Comparison of ENCODE assay signal across 17 cellular contexts in genomic region chr7:132764762-132765161, GRCh38.
DNase-seq lines count a peak whose midpoint lies in the region; TF ChIP-seq lines count a peak whose summit lies in the region.
"Had no signal": no experiment of that assay in that cellular context is flagged by ENCODE, and none has a peak within 500 bp of the region (broad histone marks: within the 10 kb centered on the region; RNA-seq: fewer than 3 reads in every experiment).

No MANE protein-coding gene starts in this region.

- H3K4me1 ChIP-seq in breast epithelium, result no peaks in the 10 kb centered on the region
- no peaks in the 10 kb centered on the region for H3K4me1 ChIP-seq in ascending aorta
- H3K4me1 ChIP-seq: HAP-1 had no signal

- no peaks in the 10 kb centered on the region for H3K27me3 ChIP-seq in breast epithelium
- H3K27me3 ChIP-seq in ascending aorta, result no peaks in the 10 kb centered on the region

- no peak for TF ChIP-seq POLR2A in breast epithelium (IDR thresholded peaks at IDR 0.05)

- H3K4me1 Mint-ChIP-seq in MCF 10A (ENCODE audit: insufficient read depth, unreplicated experiment), result no peaks in the 10 kb centered on the region

- peak; percentile 44 for DNase-seq in MCF 10A (ENCODE audit: unreplicated experiment)
- no peak for DNase-seq in breast epithelium (ENCODE audit: low spot score in 2 of 2)
- peak; percentile 82 for DNase-seq in M059J (ENCODE audit: low read depth)
- peak; percentile 37 for DNase-seq in RPMI8226
- DNase-seq in myocyte (ENCODE audit: low read depth), result peak; percentile 11
- no peak for DNase-seq in ascending aorta (ENCODE audit: low spot score in 2 of 2)
- DNase-seq in hippocampal formation (lab: John Stamatoyannopoulos, UW), result no peak
- DNase-seq in T1000 (lab: John Stamatoyannopoulos, UW), result no peak
- DNase-seq: 8988T; C1 segment of cervical spinal cord; Calu3; CD4-positive, alpha-beta memory T cell; COR-L47; DMS79 treated with DMSO at 0.1 percent for 48 hours; GOT3 had no signal

- intact Hi-C loops in MCF 10A (cut with micrococcal nuclease), result no loop called here
- intact Hi-C loops in breast epithelium (cut with DNase I; ENCODE audit: low total_unique reads), result no loop called here
- intact Hi-C loops in ascending aorta (cut with DNase I), result no loop called here

- no peak overlapping the region for H3K4me3 Mint-ChIP-seq in MCF 10A (ENCODE audit: unreplicated experiment)
- H3K4me3 Mint-ChIP-seq: CD4-positive, alpha-beta memory T cell; HFFc6 had no signal

- H3K36me3 ChIP-seq in breast epithelium, result no peaks in the 10 kb centered on the region
- no peaks in the 10 kb centered on the region for H3K36me3 ChIP-seq in ascending aorta
- H3K36me3 ChIP-seq: HAP-1 had no signal

- CTCF ChIA-PET in MCF 10A (lab: Yijun Ruan, JAX), result no interaction called here

- H3K27ac Mint-ChIP-seq in MCF 10A (ENCODE audit: low read depth, unreplicated experiment), result no peak overlapping the region
- H3K27ac Mint-ChIP-seq: CD4-positive, alpha-beta memory T cell; HFFc6 had no signal

- peaks cover 5% of the 10 kb centered on the region for H3K9me3 Mint-ChIP-seq in MCF 10A (ENCODE audit: unreplicated experiment)

- no TSS peak for BruUV-seq in MCF 10A (replicated peaks; lab: Mats Ljungman, UMichigan)

- no peak overlapping the region for H3K4me3 ChIP-seq in breast epithelium
- no peak overlapping the region for H3K4me3 ChIP-seq in ascending aorta
- H3K4me3 ChIP-seq: HAP-1 had no signal

- no peaks in the 10 kb centered on the region for H3K27me3 Mint-ChIP-seq in MCF 10A (ENCODE audit: insufficient read depth, unreplicated experiment)

- H3K9me3 ChIP-seq in breast epithelium, result peaks cover 0 to 8% of the 10 kb centered on the region in 2 donors
- H3K9me3 ChIP-seq in ascending aorta, result peaks cover 0 to 13% of the 10 kb centered on the region in 2 donors
- H3K9me3 ChIP-seq: HAP-1 had no signal

- TF ChIP-seq CTCF in MCF 10A (IDR thresholded peaks at IDR 0.05; ENCODE audit: unreplicated experiment) (no peak), breast epithelium (IDR thresholded peaks at IDR 0.05) (no peak), ascending aorta (IDR thresholded peaks at IDR 0.05) (no peak)

- POLR2A ChIA-PET in MCF 10A (lab: Yijun Ruan, JAX), result interaction anchor here (0.7 kb wide), 2 partner anchors 24 to 43 kb away, joined by 4 to 5 read pairs; no protein-coding TSS in a partner anchor

- no peaks in the 10 kb centered on the region for H3K36me3 Mint-ChIP-seq in MCF 10A (ENCODE audit: insufficient read depth, unreplicated experiment)

- no peak overlapping the region for H3K27ac ChIP-seq in breast epithelium
- no peak overlapping the region for H3K27ac ChIP-seq in ascending aorta

Comparison
In these comparisons a context has a peak if more than half of its experiments do, and no peak if none do; other contexts are left out.
1. DNase-seq: peak in MCF 10A (single experiment), M059J (single experiment), RPMI8226 (single experiment) and myocyte (single experiment); none in breast epithelium (0 of 2), ascending aorta (0 of 2), hippocampal formation (0 of 2) and T1000 (single experiment).